15 cellular contexts compared by ENCODE assay signal in the genomic region with DNA sequence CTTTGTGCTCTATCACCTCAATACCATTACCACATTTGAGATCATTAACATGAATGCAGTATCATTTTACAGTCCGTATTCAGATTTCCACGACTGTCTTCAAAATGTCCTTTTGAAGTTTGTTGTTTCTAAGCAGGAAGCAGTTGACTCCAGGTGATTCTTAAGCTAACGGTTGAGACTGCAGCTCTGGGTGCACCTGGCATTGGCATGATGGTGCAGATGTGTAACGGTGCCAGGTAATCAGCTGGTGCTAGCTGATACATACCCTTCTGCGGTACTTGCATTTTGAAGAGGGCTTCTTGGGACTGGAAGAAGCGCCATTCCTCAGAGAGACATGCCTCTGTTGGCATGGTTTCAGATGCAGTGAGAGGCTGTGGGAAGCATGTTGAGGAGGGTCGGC. TPM values are rescaled to one million over a fixed set of nuclear protein-coding genes. Genes with fewer than 3 reads are reported as not detected.
DNase-seq lines count a peak whose midpoint lies in the region; ATAC-seq and TF ChIP-seq lines count a peak whose summit lies in the region.
"Had no signal": no experiment of that assay in that cellular context is flagged by ENCODE, and none has a peak within 500 bp of the region (broad histone marks: within the 10 kb centered on the region; RNA-seq: fewer than 3 reads in every experiment).

No MANE protein-coding gene starts in this region.

- POLR2A ChIA-PET in IMR-90 (lab: Charles Lee; ENCODE audit: unreplicated experiment) (no interaction called here), RWPE1 (lab: Yijun Ruan, JAX; ENCODE audit: low non-redundant PET) (no interaction called here)

- no peak overlapping the region for H3K23ac ChIP-seq in IMR-90 (ENCODE audit: low read depth, low read length)

- no peak overlapping the region for H3K4me3 Mint-ChIP-seq in natural killer cell

- no peak for TF ChIP-seq RAD21 in IMR-90 (IDR thresholded peaks at IDR 0.05; ENCODE audit: low read length)

- no peak overlapping the region for H4K5ac ChIP-seq in IMR-90 (ENCODE audit: low read depth, low read length)

- peaks cover 7 to 18% of the 10 kb centered on the region in 2 donors for H3K4me1 Mint-ChIP-seq in natural killer cell

- H2BK20ac ChIP-seq in IMR-90 (ENCODE audit: low read depth, low read length) = no peak overlapping the region

- CTCF ChIA-PET in IMR-90 (lab: Yijun Ruan, JAX) (no interaction called here), RWPE1 (lab: Yijun Ruan, JAX) (no interaction called here)

- no peak overlapping the region for H3K56ac ChIP-seq in IMR-90 (ENCODE audit: extremely low read depth, insufficient read depth, low read length)

- H3K36me3 Mint-ChIP-seq in natural killer cell = no peaks in the 10 kb centered on the region

- H3K9me3 ChIP-seq in IMR-90 (ENCODE audit: control insufficient read depth, insufficient read depth, low read length) = no peaks in the 10 kb centered on the region
- H3K9me3 ChIP-seq: Caco-2, SJSA1 had no signal

- H3K79me1 ChIP-seq in IMR-90 (ENCODE audit: low read depth in 1 of 2, low read length in 2 of 2) = peaks cover 0 to 5% of the 10 kb centered on the region in 2 experiments; a peak in 1 of 4 replicates

- no peak overlapping the region for H3K4ac ChIP-seq in IMR-90 (ENCODE audit: low read depth, low read length)

- H3K27ac ChIP-seq in IMR-90 (ENCODE audit: insufficient read depth, low read length) = no peak overlapping the region
- peak overlapping the region; percentile 7; the same call in 1 of the 2 replicates for H3K27ac ChIP-seq in RWPE1
- H3K27ac ChIP-seq: SJSA1 had no signal

- no peak overlapping the region for H3K4me2 ChIP-seq in IMR-90 (ENCODE audit: low read depth, low read length)

- ATAC-seq in IMR-90 (ENCODE audit: low read depth) (no peak), GM19455 (IDR thresholded peaks at IDR 0.05; ENCODE audit: unreplicated experiment) (no peak), natural killer cell (no peak)
- ATAC-seq: HepG2 had no signal

- H3K27me3 ChIP-seq in IMR-90 (ENCODE audit: control insufficient read depth, insufficient read depth, low read length) = no peaks in the 10 kb centered on the region
- H3K27me3 ChIP-seq: SJSA1 had no signal

- TF ChIP-seq CTCF in IMR-90 (conservative IDR thresholded peaks at IDR 0.05; ENCODE audit: low read depth, low read length) = no peak
- no peak for TF ChIP-seq CTCF in RWPE1 (conservative IDR thresholded peaks at IDR 0.05; ENCODE audit: low read depth)
- no peak for TF ChIP-seq CTCF in natural killer cell (IDR thresholded peaks at IDR 0.05)

- no peak overlapping the region for H2BK5ac ChIP-seq in IMR-90 (ENCODE audit: low read depth, low read length, poor library complexity, severe bottlenecking)

- in situ Hi-C loops in IMR-90 (cut with MboI; ENCODE audit: low sequenced_read_pairs) = loop anchor here (10.0 kb wide), 1 partner anchor 60 kb away; no protein-coding TSS in a partner anchor

- H2AK5ac ChIP-seq in IMR-90 (ENCODE audit: low read depth, low read length) = no peak overlapping the region

- H3K9ac ChIP-seq in IMR-90 (ENCODE audit: low read depth, low read length) = no peak overlapping the region

- dilution Hi-C loops in IMR-90 (cut with HindIII; ENCODE audit: low sequenced_read_pairs, unreplicated experiment) = no loop called here

- no peak overlapping the region for H4K8ac ChIP-seq in IMR-90 (ENCODE audit: low read depth in 2 of 2, low read length in 2 of 2)

- H2BK15ac ChIP-seq in IMR-90 (ENCODE audit: low read depth, low read length) = no peak overlapping the region

- no TSS peak for BruUV-seq in IMR-90 (replicated peaks; lab: Mats Ljungman, UMichigan)

- H4K91ac ChIP-seq in IMR-90 (ENCODE audit: insufficient read depth, low read depth, low read length) = no peak overlapping the region

- no peak overlapping the region for H3K14ac ChIP-seq in IMR-90 (replicated peaks; ENCODE audit: low read depth, low read length)

- no peak overlapping the region for H2BK120ac ChIP-seq in IMR-90 (ENCODE audit: low read depth, low read length)

- H3K9me1 ChIP-seq in IMR-90 (ENCODE audit: insufficient read depth, low read length) = peaks cover 14% of the 10 kb centered on the region

- peak overlapping the region; percentile 17 for H2AK9ac ChIP-seq in IMR-90 (replicated peaks; ENCODE audit: low read depth, low read length, poor library complexity)

- DNase-seq in DMS79 (lab: John Stamatoyannopoulos, UW) (peak; percentile 94), IMR-90 (no peak), NCI-H2029 treated with DMSO at 0.1 percent for 48 hours (lab: John Stamatoyannopoulos, UW) (peak; percentile 56), RWPE1 (ENCODE audit: low spot score) (no peak), midbrain (lab: John Stamatoyannopoulos, UW) (no peak), Kasumi-1 (lab: John Stamatoyannopoulos, UW) (no peak), natural killer cell (no peak)
- DNase-seq: AML-193, Caco-2, NCI-H146, NCI-H2227 treated with DMSO at 0.1 percent for 48 hours, NCI-H526 had no signal

- peaks cover 9% of the 10 kb centered on the region for H3K36me3 ChIP-seq in IMR-90 (ENCODE audit: control insufficient read depth, insufficient read depth, low read length)

- H3K4me3 ChIP-seq in IMR-90 (ENCODE audit: insufficient read depth, low read depth, low read length) = no peak overlapping the region
- H3K4me3 ChIP-seq: SJSA1 had no signal

- H4K20me1 ChIP-seq in IMR-90 (ENCODE audit: insufficient read depth, low read length) = no peaks in the 10 kb centered on the region

- peaks cover 2% of the 10 kb centered on the region for H3K4me1 ChIP-seq in IMR-90 (ENCODE audit: control insufficient read depth, insufficient read depth, low read length)
- H3K4me1 ChIP-seq: Caco-2 had no signal

- no peaks in the 10 kb centered on the region for H3K9me3 Mint-ChIP-seq in natural killer cell

- no peaks in the 10 kb centered on the region for H3K27me3 Mint-ChIP-seq in natural killer cell (ENCODE audit: low read depth in 2 of 2)

- H3K27ac Mint-ChIP-seq in natural killer cell = peak overlapping the region in 1 of 2 donors; percentile 39

- H3K18ac ChIP-seq in IMR-90 (ENCODE audit: low read depth, low read length) = no peak overlapping the region

- intact Hi-C loops in IMR-90 (cut with micrococcal nuclease) = no loop called here
- intact Hi-C loops in natural killer cell (cut with micrococcal nuclease) = no loop called here

- no peak overlapping the region for H2AFZ ChIP-seq in IMR-90 (replicated peaks; ENCODE audit: low read length, poor library complexity)

- no peak for TF ChIP-seq POLR2A in IMR-90 (IDR thresholded peaks at IDR 0.05; ENCODE audit: low read depth, low read length)

- WGBS in IMR-90 (ENCODE audit: extremely low coverage in 2 of 2, insufficient read length in 1 of 2), 2 experiments = 100% methylated on average over 2 of the region's 7 CpGs; no CpG with 5 or more reads in 1 of the 2 experiments

TF ChIP-seq in IMR-90, 13 proteins besides CTCF, POLR2A, EP300 and RAD21:
- TF ChIP-seq RCOR1 (IDR thresholded peaks at IDR 0.05; ENCODE audit: insufficient replicate concordance, low read length) (no peak), USF2 (IDR thresholded peaks at IDR 0.05; ENCODE audit: low read depth, low read length) (no peak), BHLHE40 (IDR thresholded peaks at IDR 0.05; ENCODE audit: low read depth, low read length) (no peak), NFE2L2 (IDR thresholded peaks at IDR 0.05; ENCODE audit: low read depth, low read length) (no peak), MAZ (IDR thresholded peaks at IDR 0.05; ENCODE audit: borderline replicate concordance, low read depth, low read length) (no peak), RFX5 (IDR thresholded peaks at IDR 0.05; ENCODE audit: low read depth, low read length) (no peak), MXI1 (IDR thresholded peaks at IDR 0.05; ENCODE audit: borderline replicate concordance, low read depth, low read length) (no peak), MAFK (IDR thresholded peaks at IDR 0.05; ENCODE audit: low read depth, low read length) (no peak), FOS (IDR thresholded peaks at IDR 0.05; ENCODE audit: low read depth, low read length) (no peak), CHD1 (IDR thresholded peaks at IDR 0.05; ENCODE audit: low read depth, low read length) (no peak), SMC3 (IDR thresholded peaks at IDR 0.05; ENCODE audit: low read depth, low read length) (no peak), CEBPB (IDR thresholded peaks at IDR 0.05; ENCODE audit: low read depth, low read length) (no peak)
- TF ChIP-seq, protein P1, sequence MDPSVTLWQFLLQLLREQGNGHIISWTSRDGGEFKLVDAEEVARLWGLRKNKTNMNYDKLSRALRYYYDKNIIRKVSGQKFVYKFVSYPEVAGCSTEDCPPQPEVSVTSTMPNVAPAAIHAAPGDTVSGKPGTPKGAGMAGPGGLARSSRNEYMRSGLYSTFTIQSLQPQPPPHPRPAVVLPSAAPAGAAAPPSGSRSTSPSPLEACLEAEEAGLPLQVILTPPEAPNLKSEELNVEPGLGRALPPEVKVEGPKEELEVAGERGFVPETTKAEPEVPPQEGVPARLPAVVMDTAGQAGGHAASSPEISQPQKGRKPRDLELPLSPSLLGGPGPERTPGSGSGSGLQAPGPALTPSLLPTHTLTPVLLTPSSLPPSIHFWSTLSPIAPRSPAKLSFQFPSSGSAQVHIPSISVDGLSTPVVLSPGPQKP (IDR thresholded peaks at IDR 0.05; ENCODE audit: borderline replicate concordance, low read depth, low read length) = no peak

RNA-seq across cellular contexts. Expression of gene SIGLEC15, which starts 19.5 kb away (rescaled TPM):
- 0.83 and 1.1 TPM in 2 replicates for total RNA-seq in IMR-90 (2012; rRNA removed)
- 1.8 and 2.2 TPM in 2 replicates for polyA plus RNA-seq in IMR-90 (2012; rRNA removed)
- polyA plus RNA-seq in IMR-90 (2012; cell fraction: cytosol; rRNA removed) = 1.9 and 4.8 TPM in 2 replicates
- polyA plus RNA-seq in IMR-90 (2012; cell fraction: nucleus; rRNA removed; ENCODE audit: low replicate concordance) = 1.3 and 3.0 TPM in 2 replicates
- total RNA-seq in natural killer cell = not detected
- total RNA-seq: Caco-2, HepG2 had no signal
- polyA plus RNA-seq: HepG2 had no signal

Comparison
In these comparisons a context has a peak if more than half of its experiments do, and no peak if none do; other contexts are left out.
1. DNase-seq: peak in DMS79 (single experiment) and NCI-H2029 treated with DMSO at 0.1 percent for 48 hours (single experiment); none in IMR-90 (single experiment), RWPE1 (single experiment), midbrain (single experiment), Kasumi-1 (0 of 2) and natural killer cell (single experiment).